12 cellular contexts compared by ENCODE assay signal in genomic region chr17:27038676-27039075, GRCh38.
DNase-seq lines count a peak whose midpoint lies in the region; ATAC-seq and TF ChIP-seq lines count a peak whose summit lies in the region.
"Had no signal": no experiment of that assay in that cellular context is flagged by ENCODE, and none has a peak within 500 bp of the region (broad histone marks: within the 10 kb centered on the region; RNA-seq: fewer than 3 reads in every experiment).

No MANE protein-coding gene starts in this region.

- H3K4me1 Mint-ChIP-seq in activated B cell treated with CpG ODN at 0.5 μM for 24 hours, result peaks cover 23% of the 10 kb centered on the region
- no peaks in the 10 kb centered on the region for H3K4me1 Mint-ChIP-seq in activated naive CD8-positive, alpha-beta T cell treated with anti-CD3 and anti-CD28 coated beads for 36 hours
- H3K4me1 Mint-ChIP-seq: T-helper 17 cell had no signal

- intact Hi-C loops in activated B cell treated with CpG ODN at 0.5 μM for 24 hours (cut with micrococcal nuclease), result no loop called here

- no peak overlapping the region for H3K4me3 ChIP-seq in DND-41 (ENCODE audit: low read depth in 1 of 2, low read length in 2 of 2)

- no peak overlapping the region for H3K27ac Mint-ChIP-seq in activated B cell treated with CpG ODN at 0.5 μM for 24 hours
- no peak overlapping the region for H3K27ac Mint-ChIP-seq in activated naive CD8-positive, alpha-beta T cell treated with anti-CD3 and anti-CD28 coated beads for 36 hours
- H3K27ac Mint-ChIP-seq: T-helper 17 cell had no signal

- peak; percentile 39 for TF ChIP-seq CTCF in DND-41 (IDR thresholded peaks at IDR 0.05; ENCODE audit: borderline replicate concordance, extremely low read depth, low read length, poor library complexity, severe bottlenecking)
- no peak for TF ChIP-seq CTCF in activated B cell treated with CpG ODN at 0.5 μM for 24 hours (IDR thresholded peaks at IDR 0.05)

- no peaks in the 10 kb centered on the region for H3K9me3 Mint-ChIP-seq in activated B cell treated with CpG ODN at 0.5 μM for 24 hours
- no peaks in the 10 kb centered on the region for H3K9me3 Mint-ChIP-seq in activated naive CD8-positive, alpha-beta T cell treated with anti-CD3 and anti-CD28 coated beads for 36 hours

- no peak overlapping the region for H3K4me2 ChIP-seq in DND-41 (ENCODE audit: insufficient read depth, low read length)

- no peak overlapping the region for H3K27ac ChIP-seq in DND-41 (ENCODE audit: low read length)

- H3K27me3 ChIP-seq in DND-41 (ENCODE audit: insufficient read depth, low read length, poor library complexity), result no peaks in the 10 kb centered on the region

- no peak overlapping the region for H3K9ac ChIP-seq in DND-41 (ENCODE audit: low read depth, low read length)

- no peaks in the 10 kb centered on the region for H3K9me3 ChIP-seq in DND-41 (ENCODE audit: insufficient read depth, low read length, severe bottlenecking)

- ATAC-seq in DND-41 (ENCODE audit: insufficient read depth, low read depth) (no peak), activated B cell treated with CpG ODN at 0.5 μM for 24 hours (ENCODE audit: low read depth) (peak; percentile 42), HG03159 (IDR thresholded peaks at IDR 0.05; ENCODE audit: unreplicated experiment) (no peak), HG03469 (IDR thresholded peaks at IDR 0.05; ENCODE audit: unreplicated experiment) (no peak), HG02678 (IDR thresholded peaks at IDR 0.05; ENCODE audit: unreplicated experiment) (no peak)
- ATAC-seq: T-helper 17 cell had no signal

- DNase-seq in DND-41 (peak; percentile 4), HT-29 (ENCODE audit: low spot score) (peak; percentile 55), NCI-H526 treated with DMSO at 0.1 percent for 48 hours (lab: John Stamatoyannopoulos, UW) (peak; percentile 33), activated B cell treated with CpG ODN at 0.5 μM for 24 hours (no peak)
- no peak for DNase-seq in activated naive CD8-positive, alpha-beta T cell treated with anti-CD3 and anti-CD28 coated beads for 36 hours
- DNase-seq: dermis blood vessel endothelial cell, DMS79, NCI-H2227 treated with DMSO at 0.1 percent for 48 hours, T-helper 17 cell had no signal

- POLR2A ChIA-PET in activated B cell treated with CpG ODN at 0.5 μM for 24 hours (lab: Charles Lee), result no interaction called here

- CTCF ChIA-PET in activated B cell treated with CpG ODN at 0.5 μM for 24 hours (lab: Charles Lee), result no interaction called here

- H3K79me2 ChIP-seq in DND-41 (ENCODE audit: insufficient read depth, low read length), result no peaks in the 10 kb centered on the region

- H3K4me3 Mint-ChIP-seq in activated B cell treated with CpG ODN at 0.5 μM for 24 hours, result no peak overlapping the region
- H3K4me3 Mint-ChIP-seq in activated naive CD8-positive, alpha-beta T cell treated with anti-CD3 and anti-CD28 coated beads for 36 hours, result no peak overlapping the region
- H3K4me3 Mint-ChIP-seq: T-helper 17 cell had no signal

- H4K20me1 ChIP-seq in DND-41 (ENCODE audit: insufficient read depth, low read length), result no peaks in the 10 kb centered on the region

- H3K4me1 ChIP-seq in DND-41 (ENCODE audit: insufficient read depth, low read length), result no peaks in the 10 kb centered on the region

- H3K36me3 Mint-ChIP-seq in activated B cell treated with CpG ODN at 0.5 μM for 24 hours (ENCODE audit: low read depth), result no peaks in the 10 kb centered on the region
- H3K36me3 Mint-ChIP-seq in activated naive CD8-positive, alpha-beta T cell treated with anti-CD3 and anti-CD28 coated beads for 36 hours, result no peaks in the 10 kb centered on the region

- H3K27me3 Mint-ChIP-seq in activated B cell treated with CpG ODN at 0.5 μM for 24 hours, result no peaks in the 10 kb centered on the region
- no peaks in the 10 kb centered on the region for H3K27me3 Mint-ChIP-seq in activated naive CD8-positive, alpha-beta T cell treated with anti-CD3 and anti-CD28 coated beads for 36 hours
- H3K27me3 Mint-ChIP-seq: T-helper 17 cell had no signal

- H2AFZ ChIP-seq in DND-41 (ENCODE audit: low read depth, low read length), result no peak overlapping the region

- no peaks in the 10 kb centered on the region for H3K36me3 ChIP-seq in DND-41 (ENCODE audit: insufficient read depth, low read length)

Comparison
In these comparisons a context has a peak if more than half of its experiments do, and no peak if none do; other contexts are left out.
1. DNase-seq: peak in DND-41 (single experiment), HT-29 (single experiment) and NCI-H526 treated with DMSO at 0.1 percent for 48 hours (single experiment); none in activated B cell treated with CpG ODN at 0.5 μM for 24 hours (single experiment) and activated naive CD8-positive, alpha-beta T cell treated with anti-CD3 and anti-CD28 coated beads for 36 hours (single experiment).